In the genomic region with DNA sequence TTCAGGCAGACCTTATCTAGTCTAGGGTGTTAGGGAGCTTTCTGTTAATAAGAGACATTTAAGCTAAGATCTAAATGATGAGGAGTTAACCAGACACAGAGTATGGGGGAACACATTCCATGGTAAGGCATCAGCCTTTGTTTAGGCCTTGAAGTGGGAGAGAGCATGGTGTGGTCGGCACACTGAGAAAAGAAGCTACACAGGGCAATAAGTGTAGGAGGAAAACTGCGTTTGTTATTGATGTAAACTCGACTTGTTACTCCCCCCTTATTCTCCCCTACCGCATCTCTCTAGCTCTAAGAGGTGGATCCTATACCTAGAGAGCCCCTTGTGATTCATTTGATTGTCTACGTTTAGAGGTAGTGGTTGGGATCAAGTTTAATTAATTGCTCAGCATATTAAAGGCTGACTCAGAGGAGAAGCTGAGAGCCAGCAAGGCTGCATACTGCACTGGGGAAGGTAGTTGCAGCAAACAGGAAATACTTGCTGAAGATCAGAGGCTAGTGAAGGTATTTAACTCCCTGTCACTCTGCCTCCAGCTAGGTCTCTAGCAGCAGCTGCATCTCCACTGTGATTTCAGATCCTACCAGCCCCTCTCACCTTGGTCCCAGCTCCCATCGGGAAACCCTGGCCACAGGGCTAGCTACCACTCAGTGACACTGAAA, we compare ENCODE assay signal across 10 cellular contexts.
DNase-seq lines count a peak whose midpoint lies in the region; ATAC-seq, FAIRE-seq and TF ChIP-seq lines count a peak whose summit lies in the region.
"Had no signal": no experiment of that assay in that cellular context is flagged by ENCODE, and none has a peak within 500 bp of the region (broad histone marks: within the 10 kb centered on the region; RNA-seq: fewer than 3 reads in every experiment).

No MANE protein-coding gene starts in this region.

- H3K4me3 Mint-ChIP-seq in WTC11 = no peak overlapping the region

- peaks cover 0 to 19% (median 13%) of the 10 kb centered on the region in 9 donors for H3K4me1 ChIP-seq in heart right ventricle

- H3K9me3 ChIP-seq in heart right ventricle = no peaks in the 10 kb centered on the region

- H3K27me3 ChIP-seq in heart right ventricle = no peaks in the 10 kb centered on the region

- H3K36me3 ChIP-seq in heart right ventricle = no peaks in the 10 kb centered on the region

- no peak for FAIRE-seq in urothelium cell line (lab: Jason Lieb, UNC)
- FAIRE-seq: colon, GM12878 had no signal

- peaks cover 13% of the 10 kb centered on the region for H3K4me1 Mint-ChIP-seq in WTC11

- no peaks in the 10 kb centered on the region for H3K36me3 Mint-ChIP-seq in WTC11

- 61 to 64% methylated on average over 6 of the region's 6 CpGs for WGBS in heart right ventricle, 2 donors

- no peak for TF ChIP-seq CTCF in WTC11 (IDR thresholded peaks at IDR 0.05)
- TF ChIP-seq CTCF in heart right ventricle (IDR thresholded peaks at IDR 0.05) = no peak

- no peak overlapping the region for H3K27ac ChIP-seq in heart right ventricle

- H3K9me3 Mint-ChIP-seq in WTC11 = no peaks in the 10 kb centered on the region

- DNase-seq in NCI-H82 (lab: John Stamatoyannopoulos, UW) (peak; percentile 27), NCI-H82 treated with DMSO at 0.1 percent for 48 hours (lab: John Stamatoyannopoulos, UW; ENCODE audit: unreplicated experiment) (no peak), WTC11 (ENCODE audit: low spot score) (no peak), islet precursor cell (peak; percentile 87), urothelium cell line (ENCODE audit: low spot score) (peak; percentile 34), heart right ventricle (no peak)

- no peak overlapping the region for H3K4me3 ChIP-seq in heart right ventricle
- H3K4me3 ChIP-seq: GM12878 had no signal

- H3K27me3 Mint-ChIP-seq in WTC11 (ENCODE audit: low read depth) = peaks cover 34% of the 10 kb centered on the region

- POLR2A ChIA-PET in WTC11 (lab: Charles Lee) = no interaction called here

- no peak overlapping the region for H3K27ac Mint-ChIP-seq in WTC11

- CTCF ChIA-PET in WTC11 (lab: Charles Lee) = interaction anchor here (0.7 to 2.6 kb wide), 7 partner anchors 12 to 327 kb away, joined by 3 to 11 read pairs (median 4); no protein-coding TSS in a partner anchor

- ATAC-seq in WTC11 (peak; percentile 95), HG03520 (IDR thresholded peaks at IDR 0.05; ENCODE audit: unreplicated experiment) (no peak), heart right ventricle (no peak), GM21381 (IDR thresholded peaks at IDR 0.05; ENCODE audit: unreplicated experiment) (no peak)
- ATAC-seq: GM12878 had no signal

- intact Hi-C loops in heart right ventricle (cut with DNase I) = loop anchor here in 1 of 10 donors (5.0 to 10.0 kb wide), 2 partner anchors 63 to 280 kb away; no protein-coding TSS in a partner anchor

TF ChIP-seq in WTC11, 78 proteins besides CTCF, POLR2A, EP300 and RAD21:
- no peak for TF ChIP-seq ZNF263 (CRISPR knock-in tag; IDR thresholded peaks at IDR 0.05; ENCODE audit: low read depth)
- TF ChIP-seq, protein P1, sequence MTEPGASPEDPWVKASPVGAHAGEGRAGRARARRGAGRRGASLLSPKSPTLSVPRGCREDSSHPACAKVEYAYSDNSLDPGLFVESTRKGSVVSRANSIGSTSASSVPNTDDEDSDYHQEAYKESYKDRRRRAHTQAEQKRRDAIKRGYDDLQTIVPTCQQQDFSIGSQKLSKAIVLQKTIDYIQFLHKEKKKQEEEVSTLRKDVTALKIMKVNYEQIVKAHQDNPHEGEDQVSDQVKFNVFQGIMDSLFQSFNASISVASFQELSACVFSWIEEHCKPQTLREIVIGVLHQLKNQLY (CRISPR knock-in tag; IDR thresholded peaks at IDR 0.05) = no peak
- TF ChIP-seq, protein P2, sequence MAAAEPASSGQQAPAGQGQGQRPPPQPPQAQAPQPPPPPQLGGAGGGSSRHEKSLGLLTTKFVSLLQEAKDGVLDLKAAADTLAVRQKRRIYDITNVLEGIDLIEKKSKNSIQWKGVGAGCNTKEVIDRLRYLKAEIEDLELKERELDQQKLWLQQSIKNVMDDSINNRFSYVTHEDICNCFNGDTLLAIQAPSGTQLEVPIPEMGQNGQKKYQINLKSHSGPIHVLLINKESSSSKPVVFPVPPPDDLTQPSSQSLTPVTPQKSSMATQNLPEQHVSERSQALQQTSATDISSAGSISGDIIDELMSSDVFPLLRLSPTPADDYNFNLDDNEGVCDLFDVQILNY (CRISPR knock-in tag; IDR thresholded peaks at IDR 0.05) = no peak
- TF ChIP-seq OVOL2 (CRISPR knock-in tag; IDR thresholded peaks at IDR 0.05; ENCODE audit: borderline replicate concordance) = no peak
- TF ChIP-seq SP1 (CRISPR knock-in tag; conservative IDR thresholded peaks at IDR 0.05) = no peak
- no peak for TF ChIP-seq NFE2L1 (CRISPR knock-in tag; IDR thresholded peaks at IDR 0.05)
- TF ChIP-seq, protein P3, sequence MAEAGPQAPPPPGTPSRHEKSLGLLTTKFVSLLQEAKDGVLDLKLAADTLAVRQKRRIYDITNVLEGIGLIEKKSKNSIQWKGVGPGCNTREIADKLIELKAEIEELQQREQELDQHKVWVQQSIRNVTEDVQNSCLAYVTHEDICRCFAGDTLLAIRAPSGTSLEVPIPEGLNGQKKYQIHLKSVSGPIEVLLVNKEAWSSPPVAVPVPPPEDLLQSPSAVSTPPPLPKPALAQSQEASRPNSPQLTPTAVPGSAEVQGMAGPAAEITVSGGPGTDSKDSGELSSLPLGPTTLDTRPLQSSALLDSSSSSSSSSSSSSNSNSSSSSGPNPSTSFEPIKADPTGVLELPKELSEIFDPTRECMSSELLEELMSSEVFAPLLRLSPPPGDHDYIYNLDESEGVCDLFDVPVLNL (CRISPR knock-in tag; IDR thresholded peaks at IDR 0.05; ENCODE audit: borderline replicate concordance, low read depth) = no peak
- TF ChIP-seq, protein P4, sequence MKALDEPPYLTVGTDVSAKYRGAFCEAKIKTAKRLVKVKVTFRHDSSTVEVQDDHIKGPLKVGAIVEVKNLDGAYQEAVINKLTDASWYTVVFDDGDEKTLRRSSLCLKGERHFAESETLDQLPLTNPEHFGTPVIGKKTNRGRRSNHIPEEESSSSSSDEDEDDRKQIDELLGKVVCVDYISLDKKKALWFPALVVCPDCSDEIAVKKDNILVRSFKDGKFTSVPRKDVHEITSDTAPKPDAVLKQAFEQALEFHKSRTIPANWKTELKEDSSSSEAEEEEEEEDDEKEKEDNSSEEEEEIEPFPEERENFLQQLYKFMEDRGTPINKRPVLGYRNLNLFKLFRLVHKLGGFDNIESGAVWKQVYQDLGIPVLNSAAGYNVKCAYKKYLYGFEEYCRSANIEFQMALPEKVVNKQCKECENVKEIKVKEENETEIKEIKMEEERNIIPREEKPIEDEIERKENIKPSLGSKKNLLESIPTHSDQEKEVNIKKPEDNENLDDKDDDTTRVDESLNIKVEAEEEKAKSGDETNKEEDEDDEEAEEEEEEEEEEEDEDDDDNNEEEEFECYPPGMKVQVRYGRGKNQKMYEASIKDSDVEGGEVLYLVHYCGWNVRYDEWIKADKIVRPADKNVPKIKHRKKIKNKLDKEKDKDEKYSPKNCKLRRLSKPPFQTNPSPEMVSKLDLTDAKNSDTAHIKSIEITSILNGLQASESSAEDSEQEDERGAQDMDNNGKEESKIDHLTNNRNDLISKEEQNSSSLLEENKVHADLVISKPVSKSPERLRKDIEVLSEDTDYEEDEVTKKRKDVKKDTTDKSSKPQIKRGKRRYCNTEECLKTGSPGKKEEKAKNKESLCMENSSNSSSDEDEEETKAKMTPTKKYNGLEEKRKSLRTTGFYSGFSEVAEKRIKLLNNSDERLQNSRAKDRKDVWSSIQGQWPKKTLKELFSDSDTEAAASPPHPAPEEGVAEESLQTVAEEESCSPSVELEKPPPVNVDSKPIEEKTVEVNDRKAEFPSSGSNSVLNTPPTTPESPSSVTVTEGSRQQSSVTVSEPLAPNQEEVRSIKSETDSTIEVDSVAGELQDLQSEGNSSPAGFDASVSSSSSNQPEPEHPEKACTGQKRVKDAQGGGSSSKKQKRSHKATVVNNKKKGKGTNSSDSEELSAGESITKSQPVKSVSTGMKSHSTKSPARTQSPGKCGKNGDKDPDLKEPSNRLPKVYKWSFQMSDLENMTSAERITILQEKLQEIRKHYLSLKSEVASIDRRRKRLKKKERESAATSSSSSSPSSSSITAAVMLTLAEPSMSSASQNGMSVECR (CRISPR knock-in tag; IDR thresholded peaks at IDR 0.05; ENCODE audit: borderline replicate concordance) = no peak
- no peak for TF ChIP-seq PRRX2 (CRISPR knock-in tag; IDR thresholded peaks at IDR 0.05)
- TF ChIP-seq, protein P5, sequence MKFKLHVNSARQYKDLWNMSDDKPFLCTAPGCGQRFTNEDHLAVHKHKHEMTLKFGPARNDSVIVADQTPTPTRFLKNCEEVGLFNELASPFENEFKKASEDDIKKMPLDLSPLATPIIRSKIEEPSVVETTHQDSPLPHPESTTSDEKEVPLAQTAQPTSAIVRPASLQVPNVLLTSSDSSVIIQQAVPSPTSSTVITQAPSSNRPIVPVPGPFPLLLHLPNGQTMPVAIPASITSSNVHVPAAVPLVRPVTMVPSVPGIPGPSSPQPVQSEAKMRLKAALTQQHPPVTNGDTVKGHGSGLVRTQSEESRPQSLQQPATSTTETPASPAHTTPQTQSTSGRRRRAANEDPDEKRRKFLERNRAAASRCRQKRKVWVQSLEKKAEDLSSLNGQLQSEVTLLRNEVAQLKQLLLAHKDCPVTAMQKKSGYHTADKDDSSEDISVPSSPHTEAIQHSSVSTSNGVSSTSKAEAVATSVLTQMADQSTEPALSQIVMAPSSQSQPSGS (CRISPR knock-in tag; IDR thresholded peaks at IDR 0.05; ENCODE audit: borderline replicate concordance, low read depth) = no peak
- no peak for TF ChIP-seq KAT7 (CRISPR knock-in tag; IDR thresholded peaks at IDR 0.05; ENCODE audit: borderline replicate concordance)
- no peak for TF ChIP-seq IRF2 (CRISPR knock-in tag; IDR thresholded peaks at IDR 0.05; ENCODE audit: borderline replicate concordance, low read depth)

Comparison
In these comparisons a context has a peak if more than half of its experiments do, and no peak if none do; other contexts are left out.
1. DNase-seq: peak in NCI-H82 (single experiment), islet precursor cell (single experiment) and urothelium cell line (single experiment); none in NCI-H82 treated with DMSO at 0.1 percent for 48 hours (single experiment), WTC11 (single experiment) and heart right ventricle (0 of 2).